ENCODE assay signal across 36 cellular contexts in the genomic region with DNA sequence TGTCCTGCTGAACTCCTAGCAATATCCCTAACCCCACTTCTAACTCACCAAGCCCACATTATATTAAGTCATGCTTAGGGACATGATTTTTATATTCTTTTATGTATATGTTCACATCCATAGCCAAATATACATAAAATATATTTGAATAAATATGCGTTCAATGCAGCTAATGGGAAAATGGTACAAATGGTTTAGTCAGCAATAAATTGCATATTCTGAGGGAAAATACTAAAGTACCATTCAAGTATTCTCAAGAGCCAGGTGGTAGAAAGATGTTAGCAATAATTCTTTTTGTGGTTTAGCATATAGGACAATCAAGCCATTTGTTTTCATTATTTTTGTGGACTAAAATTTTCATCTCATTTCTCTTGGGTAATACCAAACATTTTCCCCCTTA.
DNase-seq lines count a peak whose midpoint lies in the region; ATAC-seq, FAIRE-seq and TF ChIP-seq lines count a peak whose summit lies in the region.
"Had no signal": no experiment of that assay in that cellular context is flagged by ENCODE, and none has a peak within 500 bp of the region (broad histone marks: within the 10 kb centered on the region; RNA-seq: fewer than 3 reads in every experiment).

No MANE protein-coding gene starts in this region.

- H3K4me2 ChIP-seq in HepG2 (ENCODE audit: low read depth, low read length) (no peak overlapping the region), A549 (no peak overlapping the region), IMR-90 (ENCODE audit: low read depth, low read length) (no peak overlapping the region), K562 (ENCODE audit: insufficient read depth, low read length) (no peak overlapping the region)
- H3K4me2 ChIP-seq: BLaER1; BLaER1 treated with 17β-estradiol and CSF1 and Interleukin-3, amounts not matched to agents 10 nM and 100 nM had no signal

- no peak overlapping the region for H3K9ac ChIP-seq in HepG2 (ENCODE audit: insufficient read depth, low read depth, low read length)
- H3K9ac ChIP-seq in IMR-90 (ENCODE audit: low read depth, low read length): no peak overlapping the region
- H3K9ac ChIP-seq in K562 (ENCODE audit: insufficient read depth in 1 of 2, low read depth in 2 of 2, low read length in 2 of 2): no peak overlapping the region
- H3K9ac ChIP-seq: BLaER1; BLaER1 treated with 17β-estradiol and CSF1 and Interleukin-3, amounts not matched to agents 10 nM and 100 nM had no signal

- no peaks in the 10 kb centered on the region for H3K4me1 Mint-ChIP-seq in HFFc6 (ENCODE audit: low read depth)
- H3K4me1 Mint-ChIP-seq: B cell; CD14-positive monocyte; CD4-positive, alpha-beta memory T cell; CD4-positive, CD25-positive, alpha-beta regulatory T cell; CD8-positive, alpha-beta memory T cell had no signal

- H3K4me1 ChIP-seq in HepG2 (ENCODE audit: insufficient read depth, low read length) (peaks cover 6% of the 10 kb centered on the region; the same call in 1 of the 2 replicates), right lobe of liver (no peaks in the 10 kb centered on the region), A549 (no peaks in the 10 kb centered on the region), IMR-90 (ENCODE audit: control insufficient read depth, insufficient read depth, low read length) (peaks cover 1% of the 10 kb centered on the region; the same call in 1 of the 2 replicates), K562 (replicated peaks in 1 of 2; ENCODE audit: control insufficient read depth in 2 of 2, insufficient read depth in 2 of 2, low read length in 2 of 2) (no peaks in the 10 kb centered on the region)
- H3K4me1 ChIP-seq: Caco-2 had no signal

- H3K9me3 Mint-ChIP-seq in HFFc6: peaks cover 24% of the 10 kb centered on the region

- no peak for TF ChIP-seq CTCF in HepG2 (CRISPR knock-in tag; IDR thresholded peaks at IDR 0.05)
- TF ChIP-seq CTCF in right lobe of liver (IDR thresholded peaks at IDR 0.05): no peak
- no peak for TF ChIP-seq CTCF in A549 (IDR thresholded peaks at IDR 0.05)
- TF ChIP-seq CTCF in IMR-90 (conservative IDR thresholded peaks at IDR 0.05; ENCODE audit: low read depth, low read length): no peak
- no peak for TF ChIP-seq CTCF in K562 (IDR thresholded peaks at IDR 0.05 in 2 of 3, conservative IDR thresholded peaks at IDR 0.05 in 1 of 3; ENCODE audit: insufficient read depth in 2 of 3, low read depth in 1 of 3, low read length in 3 of 3)
- no peak for TF ChIP-seq CTCF in HFFc6 (IDR thresholded peaks at IDR 0.05)

- H3K27me3 Mint-ChIP-seq in HFFc6 (ENCODE audit: insufficient read depth): peaks cover 2% of the 10 kb centered on the region; the same call in 1 of the 2 replicates
- H3K27me3 Mint-ChIP-seq: B cell; CD4-positive, alpha-beta memory T cell; CD4-positive, alpha-beta T cell; CD4-positive, CD25-positive, alpha-beta regulatory T cell; CD8-positive, alpha-beta memory T cell had no signal

- H2BK15ac ChIP-seq in IMR-90 (ENCODE audit: low read depth, low read length): no peak overlapping the region

- in situ Hi-C loops in HepG2 (cut with HindIII; ENCODE audit: extremely low pct_ligation_motif_present, low pct_unique_long_range_greater_than_20kb) (no loop called here), IMR-90 (cut with MboI; ENCODE audit: low sequenced_read_pairs) (no loop called here), K562 (cut with MboI) (no loop called here)

- H3K27ac ChIP-seq in HepG2 (ENCODE audit: extremely low read length, insufficient read depth, low read length) (no peak overlapping the region), right lobe of liver (no peak overlapping the region), A549 (no peak overlapping the region), IMR-90 (ENCODE audit: insufficient read depth, low read length) (no peak overlapping the region), K562 (ENCODE audit: extremely low read depth, low read depth, low read length) (no peak overlapping the region)
- H3K27ac ChIP-seq: 22Rv1; BLaER1; BLaER1 treated with 17β-estradiol and CSF1 and Interleukin-3, amounts not matched to agents 10 nM and 100 nM; C4-2B had no signal

- H3K56ac ChIP-seq in IMR-90 (ENCODE audit: extremely low read depth, insufficient read depth, low read length): no peak overlapping the region

- no peak overlapping the region for H2AK9ac ChIP-seq in IMR-90 (replicated peaks; ENCODE audit: low read depth, low read length, poor library complexity)

- no peaks in the 10 kb centered on the region for H3K79me1 ChIP-seq in IMR-90 (ENCODE audit: low read depth in 1 of 2, low read length in 2 of 2)

- DNase-seq in HepG2 (ENCODE audit: low spot score) (no peak), right lobe of liver (no peak), A549 (ENCODE audit: low read depth in 1 of 2, low spot score in 1 of 2) (no peak), IMR-90 (no peak), K562 (ENCODE audit: extremely low read depth in 1 of 4, low spot score in 3 of 4) (no peak), cerebellar nuclear complex (lab: John Stamatoyannopoulos, UW) (no peak), HFFc6 (no peak)
- DNase-seq in activated T-cell treated with anti-CD3 and anti-CD28 coated beads, Interleukin-2, amount 50 U/mL, for 48 hours: no peak
- DNase-seq: 8988T; ACHN; AML-193; BE2C; C1 segment of cervical spinal cord; Caco-2; Calu3; CD4-positive, alpha-beta memory T cell; CD4-positive, alpha-beta T cell; CD4-positive, CD25-positive, alpha-beta regulatory T cell; CD8-positive, alpha-beta memory T cell; CD8-positive, alpha-beta T cell; COR-L47; DMS 273 treated with DMSO at 0.1 percent for 48 hours; DMS153; DMS53; DMS79; DMS79 treated with DMSO at 0.1 percent for 48 hours; DND-41; EL had no signal

- no peaks in the 10 kb centered on the region for H3K9me1 ChIP-seq in IMR-90 (ENCODE audit: insufficient read depth, low read length)
- no peaks in the 10 kb centered on the region for H3K9me1 ChIP-seq in K562 (ENCODE audit: control insufficient read depth, insufficient read depth, low read length)

- CTCF ChIA-PET in HepG2 (lab: Yijun Ruan, JAX; ENCODE audit: low intra/inter-chr PET ratio, low total read pairs) (no interaction called here), A549 (lab: Yijun Ruan, JAX) (no interaction called here), IMR-90 (lab: Yijun Ruan, JAX) (no interaction called here), K562 (lab: Yijun Ruan, JAX; ENCODE audit: low intra/inter-chr PET ratio) (no interaction called here)

- no peaks in the 10 kb centered on the region for H3K9me3 ChIP-seq in HepG2 (ENCODE audit: low read length)
- no peaks in the 10 kb centered on the region for H3K9me3 ChIP-seq in right lobe of liver
- peaks cover 6% of the 10 kb centered on the region; the same call in 1 of the 3 replicates for H3K9me3 ChIP-seq in A549
- no peaks in the 10 kb centered on the region; the same call in 1 of the 2 replicates for H3K9me3 ChIP-seq in IMR-90 (ENCODE audit: control insufficient read depth, insufficient read depth, low read length)
- no peaks in the 10 kb centered on the region for H3K9me3 ChIP-seq in K562 (replicated peaks; ENCODE audit: control insufficient read depth, insufficient read depth, low read depth, low read length)
- H3K9me3 ChIP-seq: BE2C, Caco-2 had no signal

- POLR2A ChIA-PET in HepG2 (lab: Yijun Ruan, JAX): no interaction called here
- POLR2A ChIA-PET in A549 (lab: Yijun Ruan, JAX): no interaction called here
- POLR2A ChIA-PET in IMR-90 (lab: Charles Lee; ENCODE audit: unreplicated experiment): no interaction called here
- POLR2A ChIA-PET in K562 (lab: Yijun Ruan, JAX): interaction anchor here (1.2 kb wide), 1 partner anchor 10 kb away, joined by 3 read pairs; no protein-coding TSS in a partner anchor

- BruUV-seq in HepG2 (replicated peaks; lab: Mats Ljungman, UMichigan) (no TSS peak), IMR-90 (replicated peaks; lab: Mats Ljungman, UMichigan) (no TSS peak), K562 (replicated peaks; lab: Mats Ljungman, UMichigan) (no TSS peak)

- no peaks in the 10 kb centered on the region for H3K27me3 ChIP-seq in HepG2 (ENCODE audit: control insufficient read depth in 1 of 2, insufficient read depth in 2 of 2, low read length in 2 of 2)
- no peaks in the 10 kb centered on the region for H3K27me3 ChIP-seq in right lobe of liver
- H3K27me3 ChIP-seq in IMR-90 (ENCODE audit: control insufficient read depth, insufficient read depth, low read length): no peaks in the 10 kb centered on the region
- no peaks in the 10 kb centered on the region for H3K27me3 ChIP-seq in K562 (ENCODE audit: control insufficient read depth in 2 of 2, insufficient read depth in 2 of 2, low read length in 2 of 2)
- H3K27me3 ChIP-seq: BE2C; BLaER1; BLaER1 treated with 17β-estradiol and CSF1 and Interleukin-3, amounts not matched to agents 10 nM and 100 nM had no signal

- intact Hi-C loops in HepG2 (cut with micrococcal nuclease; ENCODE audit: unreplicated experiment) (no loop called here), right lobe of liver (cut with DNase I) (no loop called here), IMR-90 (cut with micrococcal nuclease) (no loop called here), K562 (cut with micrococcal nuclease) (no loop called here)

- 3% methylated on average over 1 of the region's 1 CpG for WGBS in HepG2 (ENCODE audit: low lambda C conversion rate)
- 79% methylated on average over 1 of the region's 1 CpG for WGBS in right lobe of liver (ENCODE audit: insufficient coverage, low coverage, low lambda C conversion rate, missing lambda C conversion rate)
- WGBS in A549 (ENCODE audit: missing lambda C conversion rate): 25% methylated on average over 1 of the region's 1 CpG
- WGBS in IMR-90 (ENCODE audit: extremely low coverage in 2 of 2, insufficient read length in 1 of 2), 2 experiments: no CpG with 5 or more reads among the region's 1 CpG
- 0% methylated on average over 1 of the region's 1 CpG for WGBS in K562 (ENCODE audit: insufficient coverage, low coverage, missing lambda C conversion rate)

- no peak overlapping the region for H3K4ac ChIP-seq in IMR-90 (ENCODE audit: low read depth, low read length)

- no peak overlapping the region for H3K4me3 Mint-ChIP-seq in HFFc6
- H3K4me3 Mint-ChIP-seq: B cell; CD14-positive monocyte; CD4-positive, alpha-beta memory T cell; CD4-positive, alpha-beta T cell; CD4-positive, CD25-positive, alpha-beta regulatory T cell; CD8-positive, alpha-beta memory T cell; CD8-positive, alpha-beta T cell had no signal

- dilution Hi-C loops in IMR-90 (cut with HindIII; ENCODE audit: low sequenced_read_pairs, unreplicated experiment): no loop called here

- H2BK20ac ChIP-seq in IMR-90 (ENCODE audit: low read depth, low read length): no peak overlapping the region

- no peaks in the 10 kb centered on the region for H3K36me3 ChIP-seq in HepG2 (replicated peaks in 1 of 2; ENCODE audit: control insufficient read depth in 1 of 2, insufficient read depth in 2 of 2, low read length in 2 of 2)
- H3K36me3 ChIP-seq in right lobe of liver: no peaks in the 10 kb centered on the region
- H3K36me3 ChIP-seq in IMR-90 (ENCODE audit: control insufficient read depth, insufficient read depth, low read length): no peaks in the 10 kb centered on the region
- no peaks in the 10 kb centered on the region for H3K36me3 ChIP-seq in K562 (ENCODE audit: control insufficient read depth, insufficient read depth, low read length)
- H3K36me3 ChIP-seq: BE2C; BLaER1; BLaER1 treated with 17β-estradiol and CSF1 and Interleukin-3, amounts not matched to agents 10 nM and 100 nM had no signal

- H3K14ac ChIP-seq in IMR-90 (replicated peaks; ENCODE audit: low read depth, low read length): no peak overlapping the region

- H2BK5ac ChIP-seq in IMR-90 (ENCODE audit: low read depth, low read length, poor library complexity, severe bottlenecking): no peak overlapping the region

- no peaks in the 10 kb centered on the region for H3K79me2 ChIP-seq in HepG2 (ENCODE audit: insufficient read depth, low read length)
- H3K79me2 ChIP-seq in K562 (ENCODE audit: control insufficient read depth, insufficient read depth, low read length): no peaks in the 10 kb centered on the region

- ATAC-seq in HepG2: no peak
- no peak for ATAC-seq in right lobe of liver
- no peak for ATAC-seq in A549
- no peak for ATAC-seq in IMR-90 (ENCODE audit: low read depth)
- ATAC-seq in K562: no peak
- ATAC-seq: CD8-positive, alpha-beta T cell had no signal

- H3K18ac ChIP-seq in IMR-90 (ENCODE audit: low read depth, low read length): no peak overlapping the region

- FAIRE-seq in HepG2 (lab: Jason Lieb, UNC) (no peak), A549 (lab: Jason Lieb, UNC) (no peak), K562 (lab: Jason Lieb, UNC) (no peak)
- FAIRE-seq: A204.1, D721Med had no signal

- TF ChIP-seq RAD21 in HepG2 (CRISPR knock-in tag; IDR thresholded peaks at IDR 0.05) (no peak), A549 (conservative IDR thresholded peaks at IDR 0.05 in 1 of 2, IDR thresholded peaks at IDR 0.05 in 1 of 2) (no peak), IMR-90 (IDR thresholded peaks at IDR 0.05; ENCODE audit: low read length) (no peak), K562 (CRISPR knock-in tag; conservative IDR thresholded peaks at IDR 0.05 in 1 of 2, IDR thresholded peaks at IDR 0.05 in 1 of 2) (no peak)

- no peak overlapping the region for H3K23ac ChIP-seq in IMR-90 (ENCODE audit: low read depth, low read length)

- no peak for TF ChIP-seq POLR2A in HepG2 (IDR thresholded peaks at IDR 0.05; ENCODE audit: insufficient read depth in 1 of 2, low read depth in 2 of 2, low read length in 2 of 2)
- TF ChIP-seq POLR2A in right lobe of liver (IDR thresholded peaks at IDR 0.05): no peak
- TF ChIP-seq POLR2A in A549 (IDR thresholded peaks at IDR 0.05; ENCODE audit: low read length): no peak
- TF ChIP-seq POLR2A in IMR-90 (IDR thresholded peaks at IDR 0.05; ENCODE audit: low read depth, low read length): no peak
- TF ChIP-seq POLR2A in K562 (conservative IDR thresholded peaks at IDR 0.05): no peak

- H3K4me3 ChIP-seq in HepG2 (replicated peaks in 1 of 3; ENCODE audit: insufficient read depth in 1 of 3, low read depth in 2 of 3, low read length in 3 of 3) (no peak overlapping the region), right lobe of liver (no peak overlapping the region), A549 (no peak overlapping the region), IMR-90 (ENCODE audit: insufficient read depth, low read depth, low read length) (no peak overlapping the region), K562 (no peak overlapping the region)
- H3K4me3 ChIP-seq: BLaER1; BLaER1 treated with 17β-estradiol and CSF1 and Interleukin-3, amounts not matched to agents 10 nM and 100 nM had no signal

- no peak overlapping the region for H2AK5ac ChIP-seq in IMR-90 (ENCODE audit: low read depth, low read length)

- H2BK120ac ChIP-seq in IMR-90 (ENCODE audit: low read depth, low read length): no peak overlapping the region

- no peak overlapping the region for H4K91ac ChIP-seq in IMR-90 (ENCODE audit: insufficient read depth, low read depth, low read length)

- H3K36me3 Mint-ChIP-seq in HFFc6 (ENCODE audit: low read depth): no peaks in the 10 kb centered on the region
- H3K36me3 Mint-ChIP-seq: CD14-positive monocyte; CD4-positive, alpha-beta memory T cell; CD4-positive, CD25-positive, alpha-beta regulatory T cell; CD8-positive, alpha-beta memory T cell; CD8-positive, alpha-beta T cell had no signal

- H2AFZ ChIP-seq in HepG2 (ENCODE audit: low read length): no peak overlapping the region
- H2AFZ ChIP-seq in IMR-90 (replicated peaks; ENCODE audit: low read length, poor library complexity): no peak overlapping the region
- H2AFZ ChIP-seq in K562 (ENCODE audit: low read depth, low read length): no peak overlapping the region

- TF ChIP-seq EP300 in HepG2 (IDR thresholded peaks at IDR 0.05; ENCODE audit: low read depth in 2 of 2, low read length in 2 of 2) (no peak), HepG2 (CRISPR knock-in tag; IDR thresholded peaks at IDR 0.05; ENCODE audit: borderline replicate concordance) (no peak), A549 (IDR thresholded peaks at IDR 0.05) (no peak), K562 (IDR thresholded peaks at IDR 0.05; ENCODE audit: low read length) (no peak)

- no peak overlapping the region for H3K27ac Mint-ChIP-seq in HFFc6
- H3K27ac Mint-ChIP-seq: B cell; CD14-positive monocyte; CD4-positive, alpha-beta memory T cell; CD4-positive, alpha-beta T cell; CD4-positive, CD25-positive, alpha-beta regulatory T cell; CD8-positive, alpha-beta memory T cell; CD8-positive, alpha-beta T cell had no signal

- no peak overlapping the region for H4K5ac ChIP-seq in IMR-90 (ENCODE audit: low read depth, low read length)

- no peak overlapping the region for H4K8ac ChIP-seq in IMR-90 (ENCODE audit: low read depth in 2 of 2, low read length in 2 of 2)

- H4K20me1 ChIP-seq in HepG2 (ENCODE audit: insufficient read depth, low read length) (no peaks in the 10 kb centered on the region), IMR-90 (ENCODE audit: insufficient read depth, low read length) (no peaks in the 10 kb centered on the region), K562 (replicated peaks; ENCODE audit: control insufficient read depth, insufficient read depth, low read length) (no peaks in the 10 kb centered on the region)
- H4K20me1 ChIP-seq: BLaER1; BLaER1 treated with 17β-estradiol and CSF1 and Interleukin-3, amounts not matched to agents 10 nM and 100 nM had no signal
